ENCODE assay signal across 1 cellular context in genomic region chr2:157784823-157785175, GRCh38.
TF ChIP-seq lines count a peak whose summit lies in the region.

No MANE protein-coding gene starts in this region.

TF ChIP-seq in HepG2, 621 proteins besides CTCF, POLR2A, EP300 and RAD21:
- TF ChIP-seq ZNF703 (CRISPR knock-in tag; IDR thresholded peaks at IDR 0.05; ENCODE audit: borderline replicate concordance): no peak
- no peak for TF ChIP-seq ZNF30 (CRISPR knock-in tag; IDR thresholded peaks at IDR 0.05)
- no peak for TF ChIP-seq HINFP (CRISPR knock-in tag; IDR thresholded peaks at IDR 0.05; ENCODE audit: low read depth)
- no peak for TF ChIP-seq MNT (IDR thresholded peaks at IDR 0.05)
- TF ChIP-seq KLF13 (CRISPR knock-in tag; IDR thresholded peaks at IDR 0.05): no peak
- TF ChIP-seq ZNF569 (CRISPR knock-in tag; IDR thresholded peaks at IDR 0.05; ENCODE audit: borderline replicate concordance): no peak
- TF ChIP-seq MTERF4 (CRISPR knock-in tag; IDR thresholded peaks at IDR 0.05): no peak
- no peak for TF ChIP-seq FOXA1 (IDR thresholded peaks at IDR 0.05)
- TF ChIP-seq FOXA1 (CRISPR knock-in tag; IDR thresholded peaks at IDR 0.05): no peak
- no peak for TF ChIP-seq ZNF44 (CRISPR knock-in tag; IDR thresholded peaks at IDR 0.05)
- no peak for TF ChIP-seq PLRG1 (conservative IDR thresholded peaks at IDR 0.05)
- no peak for TF ChIP-seq E2F5 (CRISPR knock-in tag; conservative IDR thresholded peaks at IDR 0.05)
- TF ChIP-seq MIXL1 (CRISPR knock-in tag; IDR thresholded peaks at IDR 0.05): no peak
- no peak for TF ChIP-seq CSRNP1 (CRISPR knock-in tag; IDR thresholded peaks at IDR 0.05)
- no peak for TF ChIP-seq NCOA5 (CRISPR knock-in tag; IDR thresholded peaks at IDR 0.05)
TF ChIP-seq in HepG2: peak in this region for 0.
